19 cellular contexts compared by ENCODE assay signal in the genomic region with DNA sequence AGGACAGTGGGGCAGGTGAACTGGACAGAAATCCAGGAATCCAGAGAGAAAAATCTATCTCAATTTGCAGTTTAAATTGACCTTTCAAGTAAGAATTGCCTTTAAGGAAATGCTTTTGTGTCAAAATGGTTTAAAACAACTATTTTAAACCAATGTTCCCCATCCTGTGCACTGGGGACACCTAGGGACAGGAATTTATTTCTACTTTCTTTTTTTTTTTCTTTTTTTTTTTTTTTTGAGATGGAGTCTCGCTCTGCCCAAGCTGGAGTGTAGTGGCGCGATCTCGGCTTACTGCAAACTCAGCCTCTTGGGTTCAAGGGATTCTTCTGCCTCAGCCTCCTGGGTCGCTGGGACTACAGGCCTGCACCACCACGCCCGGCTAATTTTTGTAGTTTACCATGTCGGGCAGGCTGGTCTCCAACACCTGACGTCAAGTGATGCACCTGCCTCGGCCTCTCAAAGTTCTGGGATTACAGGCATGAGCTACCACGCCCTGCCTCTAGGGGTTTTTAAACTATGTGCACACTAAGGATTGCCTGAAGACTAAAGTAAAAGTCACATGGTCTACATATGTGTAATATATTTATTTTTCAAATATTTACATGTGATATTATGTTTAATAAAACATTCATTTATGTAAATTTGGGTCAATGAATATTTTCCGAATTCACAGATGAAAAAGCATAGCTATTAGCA.
DNase-seq lines count a peak whose midpoint lies in the region; TF ChIP-seq lines count a peak whose summit lies in the region.
"Had no signal": no experiment of that assay in that cellular context is flagged by ENCODE, and none has a peak within 500 bp of the region (broad histone marks: within the 10 kb centered on the region; RNA-seq: fewer than 3 reads in every experiment).

No MANE protein-coding gene starts in this region.

- peak; percentile 3 for TF ChIP-seq CTCF in epithelial cell of proximal tubule (conservative IDR thresholded peaks at IDR 0.05; ENCODE audit: low read depth, low read length)
- TF ChIP-seq CTCF in progenitor cell of endocrine pancreas (IDR thresholded peaks at IDR 0.05; ENCODE audit: unreplicated experiment): peak; percentile 23

- H3K9me3 Mint-ChIP-seq in progenitor cell of endocrine pancreas (ENCODE audit: low read depth): peaks cover 6% of the 10 kb centered on the region

- H3K36me3 Mint-ChIP-seq in progenitor cell of endocrine pancreas (ENCODE audit: insufficient read depth): no peaks in the 10 kb centered on the region
- H3K36me3 Mint-ChIP-seq: CD4-positive, alpha-beta memory T cell had no signal

- H3K9me3 ChIP-seq in NT2/D1 (ENCODE audit: insufficient read depth, low read length): no peaks in the 10 kb centered on the region

- no peak overlapping the region for H3K9ac ChIP-seq in NT2/D1 (ENCODE audit: insufficient read length, low read depth)

- no peaks in the 10 kb centered on the region for H3K27me3 ChIP-seq in NT2/D1 (ENCODE audit: insufficient read depth, insufficient read length)
- H3K27me3 ChIP-seq: stomach had no signal

- H3K27ac Mint-ChIP-seq in progenitor cell of endocrine pancreas: no peak overlapping the region
- H3K27ac Mint-ChIP-seq: activated B cell treated with CpG ODN at 0.5 μM for 24 hours; activated T-helper 17 cell treated with anti-CD3 and anti-CD28 coated beads, Interleukin-2, amount 50 U/mL, for 72 hours; CD4-positive, alpha-beta memory T cell; nephron had no signal

- H3K4me1 Mint-ChIP-seq in progenitor cell of endocrine pancreas (ENCODE audit: low read depth): no peaks in the 10 kb centered on the region
- H3K4me1 Mint-ChIP-seq: activated B cell treated with CpG ODN at 0.5 μM for 24 hours; activated T-helper 17 cell treated with anti-CD3 and anti-CD28 coated beads, Interleukin-2, amount 50 U/mL, for 72 hours; CD4-positive, alpha-beta memory T cell; nephron had no signal

- no peaks in the 10 kb centered on the region for H3K4me1 ChIP-seq in NT2/D1 (ENCODE audit: insufficient read depth, insufficient read length)
- H3K4me1 ChIP-seq: stomach had no signal

- H3K27me3 Mint-ChIP-seq in progenitor cell of endocrine pancreas: no peaks in the 10 kb centered on the region
- H3K27me3 Mint-ChIP-seq: activated B cell treated with CpG ODN at 0.5 μM for 24 hours; activated T-helper 17 cell treated with anti-CD3 and anti-CD28 coated beads, Interleukin-2, amount 50 U/mL, for 72 hours; CD4-positive, alpha-beta memory T cell had no signal

- no peak overlapping the region for H3K4me3 ChIP-seq in NT2/D1 (ENCODE audit: insufficient read length, low read depth)
- no peak overlapping the region for H3K4me3 ChIP-seq in epithelial cell of proximal tubule (ENCODE audit: low read depth, low read length)
- H3K4me3 ChIP-seq: stomach had no signal

- H3K4me3 Mint-ChIP-seq in progenitor cell of endocrine pancreas (ENCODE audit: low read depth): no peak overlapping the region
- H3K4me3 Mint-ChIP-seq: activated B cell treated with CpG ODN at 0.5 μM for 24 hours; activated T-helper 17 cell treated with anti-CD3 and anti-CD28 coated beads, Interleukin-2, amount 50 U/mL, for 72 hours; CD4-positive, alpha-beta memory T cell; nephron had no signal

- DNase-seq in NCI-H82 (lab: John Stamatoyannopoulos, UW): peak; percentile 2
- DNase-seq in NCI-H82 treated with DMSO at 0.1 percent for 48 hours (lab: John Stamatoyannopoulos, UW; ENCODE audit: unreplicated experiment): no peak
- peak; percentile 2 for DNase-seq in NT2/D1 (ENCODE audit: low read depth, low spot score)
- no peak for DNase-seq in epithelial cell of proximal tubule (ENCODE audit: low read depth)
- no peak for DNase-seq in progenitor cell of endocrine pancreas (ENCODE audit: low spot score, unreplicated experiment)
- no peak for DNase-seq in stimulated activated naive CD4-positive, alpha-beta T cell treated with Interleukin-2 at 50 U/mL for 16 hours (lab: John Stamatoyannopoulos, UW)
- no peak for DNase-seq in DMS79 treated with DMSO at 0.1 percent for 48 hours (lab: John Stamatoyannopoulos, UW)
- DNase-seq in NCI-H446 treated with DMSO at 0.1 percent for 48 hours (lab: John Stamatoyannopoulos, UW): no peak
- DNase-seq: activated B cell treated with CpG ODN at 0.5 μM for 24 hours; amniotic stem cell; CD4-positive, alpha-beta memory T cell; foreskin fibroblast; GOT3; MM.1S; NCI-H1930; NCI-H526 treated with DMSO at 0.1 percent for 48 hours; stomach had no signal

- no peaks in the 10 kb centered on the region for H3K36me3 ChIP-seq in NT2/D1 (ENCODE audit: insufficient read depth, insufficient read length, low read length)
- H3K36me3 ChIP-seq: stomach had no signal

Comparison
In these comparisons a context has a peak if more than half of its experiments do, and no peak if none do; other contexts are left out.
1. DNase-seq: peak in NCI-H82 (single experiment) and NT2/D1 (single experiment); none in NCI-H82 treated with DMSO at 0.1 percent for 48 hours (single experiment), epithelial cell of proximal tubule (single experiment), progenitor cell of endocrine pancreas (single experiment), stimulated activated naive CD4-positive, alpha-beta T cell treated with Interleukin-2 at 50 U/mL for 16 hours (single experiment), DMS79 treated with DMSO at 0.1 percent for 48 hours (single experiment) and NCI-H446 treated with DMSO at 0.1 percent for 48 hours (single experiment).